25 cellular contexts compared by ENCODE assay signal in the genomic region with DNA sequence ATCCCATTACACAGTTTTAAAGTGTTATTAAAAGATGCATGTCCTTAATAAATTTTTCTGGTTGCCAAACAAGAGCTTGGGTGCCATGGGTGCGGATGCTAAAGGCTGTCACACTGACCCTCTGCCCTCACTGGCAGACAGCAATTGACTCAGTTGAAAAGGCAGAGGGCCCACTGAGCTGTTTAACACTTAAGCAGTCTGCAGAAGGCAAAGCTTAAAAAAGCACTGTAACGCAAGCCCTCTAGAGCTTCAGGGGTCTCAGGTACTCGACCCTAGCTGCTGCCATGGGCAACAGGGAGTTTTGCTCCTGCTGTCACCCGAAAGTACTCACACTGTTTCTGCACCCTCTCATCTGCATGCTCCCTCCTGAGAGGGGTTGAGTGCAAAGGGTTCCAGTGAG.
"Had no signal": no experiment of that assay in that cellular context is flagged by ENCODE, and none has a peak within 500 bp of the region (broad histone marks: within the 10 kb centered on the region; RNA-seq: fewer than 3 reads in every experiment).

No MANE protein-coding gene starts in this region.

- H3K9me3 Mint-ChIP-seq: mesothelial cell of epicardium, neural crest cell had no signal

- H3K27me3 Mint-ChIP-seq: effector memory CD8-positive, alpha-beta T cell; naive B cell; natural killer cell treated with Interleukin-12 subunit alpha and Interleukin-12 subunit beta and Interleukin-15 and Interleukin-18, amount 100 ng/mL, for 72 hours; stimulated activated memory B cell treated with anti-CD40 and anti-IgM and Interleukin-4, amounts not matched to agents 10 μg/mL and 1 μg/mL and 100 μg/mL, for 72 hours had no signal

- H3K4me1 Mint-ChIP-seq: naive B cell; neural crest cell; stimulated activated memory B cell treated with anti-CD40 and anti-IgM and Interleukin-4, amounts not matched to agents 10 μg/mL and 1 μg/mL and 100 μg/mL, for 72 hours had no signal

- ATAC-seq: effector memory CD8-positive, alpha-beta T cell; left lung; mucosa of descending colon; natural killer cell treated with Interleukin-12 subunit alpha and Interleukin-12 subunit beta and Interleukin-15 and Interleukin-18, amount 100 ng/mL, for 72 hours; right cardiac atrium; stimulated activated memory B cell treated with anti-CD40 and anti-IgM and Interleukin-4, amounts not matched to agents 10 μg/mL and 1 μg/mL and 100 μg/mL, for 72 hours; stimulated activated naive CD8-positive, alpha-beta T cell treated with anti-CD3 and anti-CD28 coated beads, Interleukin-15, Interleukin-2, amounts not matched to agents 100 U/mL and 50 U/mL, for 24 hours had no signal

- H3K4me3 Mint-ChIP-seq: effector memory CD8-positive, alpha-beta T cell; mesothelial cell of epicardium; natural killer cell treated with Interleukin-12 subunit alpha and Interleukin-12 subunit beta and Interleukin-15 and Interleukin-18, amount 100 ng/mL, for 72 hours; neural crest cell; stimulated activated memory B cell treated with anti-CD40 and anti-IgM and Interleukin-4, amounts not matched to agents 10 μg/mL and 1 μg/mL and 100 μg/mL, for 72 hours had no signal

- H3K4me3 ChIP-seq: coronary artery, left lung, mucosa of descending colon, prostate gland, skin epidermis, spleen, testis, tibial artery, upper lobe of left lung, uterus had no signal

- H3K36me3 Mint-ChIP-seq: mesothelial cell of epicardium; naive B cell; stimulated activated memory B cell treated with anti-CD40 and anti-IgM and Interleukin-4, amounts not matched to agents 10 μg/mL and 1 μg/mL and 100 μg/mL, for 72 hours had no signal

- H3K27me3 ChIP-seq: left lung, spleen, testis, tibial artery, upper lobe of left lung, uterus had no signal

- DNase-seq: dermis blood vessel endothelial cell; effector memory CD8-positive, alpha-beta T cell; head of caudate nucleus; kidney; left lung; mesenchymal stem cell; naive B cell; nucleus accumbens; spleen; stimulated activated CD4-positive, alpha-beta T cell treated with anti-CD3 and anti-CD28 coated beads, Interleukin-4, amount 100 ng/mL, for 4 hours; stimulated activated naive CD8-positive, alpha-beta T cell treated with anti-CD3 and anti-CD28 coated beads, Interleukin-15, Interleukin-2, amounts not matched to agents 100 U/mL and 50 U/mL, for 24 hours; substantia nigra; testis; tibial artery; upper lobe of left lung; uterus had no signal

- H3K4me1 ChIP-seq: left lung, prostate gland, spleen, testis, tibial artery, upper lobe of left lung, uterus had no signal

- H3K36me3 ChIP-seq: left lung, prostate gland, spleen, tibial artery, upper lobe of left lung, uterus had no signal

- H3K27ac ChIP-seq: coronary artery, left lung, prostate gland, skin epidermis, spleen, testis, tibial artery, upper lobe of left lung, uterus had no signal

- H3K9me3 ChIP-seq: left lung, prostate gland, testis, tibial artery, upper lobe of left lung, uterus had no signal

- H3K27ac Mint-ChIP-seq: effector memory CD8-positive, alpha-beta T cell; mesothelial cell of epicardium; naive B cell; natural killer cell treated with Interleukin-12 subunit alpha and Interleukin-12 subunit beta and Interleukin-15 and Interleukin-18, amount 100 ng/mL, for 72 hours; stimulated activated memory B cell treated with anti-CD40 and anti-IgM and Interleukin-4, amounts not matched to agents 10 μg/mL and 1 μg/mL and 100 μg/mL, for 72 hours had no signal
